ENCODE assay signal across 11 cellular contexts in genomic region chr2:209073151-209073550, GRCh38.
"Had no signal": no experiment of that assay in that cellular context is flagged by ENCODE, and none has a peak within 500 bp of the region (broad histone marks: within the 10 kb centered on the region; RNA-seq: fewer than 3 reads in every experiment).

No MANE protein-coding gene starts in this region.

- H3K4me2 ChIP-seq: GM23338 had no signal

- H3K4me3 ChIP-seq: GM23248, GM23338, HAP-1 had no signal

- H3K36me3 ChIP-seq: HAP-1 had no signal

- FAIRE-seq: H1, H54 had no signal

- H2AFZ ChIP-seq: GM23248, GM23338 had no signal

- H3K4me3 Mint-ChIP-seq: GM23338, H9, HFFc6 had no signal

- DNase-seq: GM23248, GOT3, H7, H9, HCEC 1CT, HFFc6 had no signal

- H3K27ac Mint-ChIP-seq: GM23338, HFFc6 had no signal

- H3K9ac ChIP-seq: GM23248 had no signal

- H3K4me1 ChIP-seq: HAP-1 had no signal

- H3K27ac ChIP-seq: GM23248 had no signal

- ATAC-seq: GM23338, HCT116 had no signal

- H3K9me3 ChIP-seq: HAP-1 had no signal
